ENCODE assay signal across 8 cellular contexts in the genomic region with DNA sequence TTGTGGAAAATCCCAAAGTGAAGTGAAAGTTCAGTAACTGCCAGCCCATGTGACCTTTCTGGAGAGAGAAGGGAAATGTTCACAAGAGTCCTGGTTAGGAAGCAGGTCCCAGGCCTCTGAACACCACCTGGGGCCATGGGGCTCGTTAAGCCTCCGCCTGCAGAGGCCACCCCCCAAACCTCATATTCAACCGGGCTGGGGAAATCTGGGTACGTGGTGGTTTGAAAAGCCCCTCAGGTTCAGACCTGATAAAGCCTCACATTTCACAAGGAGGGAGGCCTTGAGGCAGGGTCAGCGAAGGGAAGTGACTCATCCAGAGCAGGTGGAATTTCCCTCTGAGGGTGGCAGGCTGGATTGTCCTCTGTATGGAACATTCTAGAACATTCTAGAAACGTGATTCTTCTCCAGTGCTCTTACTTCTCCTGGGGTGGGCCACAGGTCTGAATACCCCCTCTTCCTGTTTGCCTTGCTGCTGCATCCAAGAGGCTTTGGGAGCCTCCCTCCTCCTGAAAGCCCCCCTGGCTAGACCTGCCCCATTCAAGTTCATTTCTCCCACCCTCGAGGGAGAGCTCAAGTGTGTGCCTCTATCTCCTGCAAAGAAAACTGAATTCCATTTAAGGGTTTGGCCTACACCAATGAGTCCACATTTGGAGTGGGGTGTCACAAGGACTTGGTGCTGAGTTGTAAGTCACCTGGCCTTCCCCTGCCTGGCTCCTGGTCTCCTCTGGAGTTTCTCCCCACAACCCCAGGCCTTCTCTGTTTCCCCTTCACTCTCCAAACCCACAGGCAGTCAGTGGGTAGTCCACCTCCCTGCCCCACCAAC. TPM values are rescaled to one million over a fixed set of nuclear protein-coding genes. Genes with fewer than 3 reads are reported as not detected.
A peak's percentile ranks its signal among the peaks of the same experiment; 100 is the strongest.
DNase-seq lines count a peak whose midpoint lies in the region; ATAC-seq and TF ChIP-seq lines count a peak whose summit lies in the region.

No MANE protein-coding gene starts in this region.

- H2BK12ac ChIP-seq in H9 (ENCODE audit: insufficient read length, low read depth, low read length) = no peak overlapping the region

- H3K23me2 ChIP-seq in H9 (ENCODE audit: insufficient read length, low read depth, low read length, poor library complexity, severe bottlenecking) = peaks cover 3% of the 10 kb centered on the region

- no peak overlapping the region for H3T11ph ChIP-seq in H9 (ENCODE audit: low read length)

- no peak overlapping the region for H2BK15ac ChIP-seq in H9 (ENCODE audit: low read depth, low read length)

- no peaks in the 10 kb centered on the region for H3K79me2 ChIP-seq in H9 (ENCODE audit: insufficient read depth, low read length)

- no peak; the same call in 1 of the 3 replicates for TF ChIP-seq CTCF in H9 (conservative IDR thresholded peaks at IDR 0.05)

- no peak overlapping the region for H2BK120ac ChIP-seq in H9 (ENCODE audit: low read depth, low read length, poor library complexity, severe bottlenecking)

- no peak overlapping the region for H3K56ac ChIP-seq in H9 (ENCODE audit: insufficient read length, low read depth, low read length)

- no peak overlapping the region for H4K8ac ChIP-seq in H9 (replicated peaks; ENCODE audit: insufficient read length, low read depth, low read length)

- no peak overlapping the region for H3K4me3 Mint-ChIP-seq in H9

- H2BK5ac ChIP-seq in H9 (ENCODE audit: insufficient read length, low read length) = no peak overlapping the region

- no peaks in the 10 kb centered on the region for H3K36me3 Mint-ChIP-seq in H9 (ENCODE audit: insufficient read depth in 1 of 3, low read depth in 3 of 3)

- H2BK20ac ChIP-seq in H9 (ENCODE audit: low read depth, low read length, poor library complexity, severe bottlenecking) = no peak overlapping the region

- H3K9me3 ChIP-seq in H9 (ENCODE audit: control insufficient read depth, low read depth, low read length) = no peaks in the 10 kb centered on the region

- no peak overlapping the region for H3K18ac ChIP-seq in H9 (ENCODE audit: insufficient read length, low read depth, low read length)

- no peak overlapping the region for H3K14ac ChIP-seq in H9 (ENCODE audit: insufficient read depth, low read length)

- H3K9ac ChIP-seq in H9 (ENCODE audit: extremely low read depth, insufficient read length, low read length) = no peak overlapping the region

- H4K20me1 ChIP-seq in H9 (ENCODE audit: control insufficient read depth, insufficient read depth, insufficient read length) = no peaks in the 10 kb centered on the region

- H3K9me3 Mint-ChIP-seq in H9 = no peaks in the 10 kb centered on the region; a peak in 1 of 5 replicates

- H3K27me3 Mint-ChIP-seq in H9 (ENCODE audit: low read depth) = peaks cover 4% of the 10 kb centered on the region; the same call in 1 of the 2 replicates

- no peaks in the 10 kb centered on the region for H3K79me1 ChIP-seq in H9 (ENCODE audit: insufficient read depth, low read depth, low read length, poor library complexity, severe bottlenecking)

- H3K4me1 ChIP-seq in H9 (ENCODE audit: insufficient read depth, low read length) = no peaks in the 10 kb centered on the region; the same call in 1 of the 2 replicates

- no peak overlapping the region for H3K4ac ChIP-seq in H9 (ENCODE audit: low read depth, low read length)

- H4K91ac ChIP-seq in H9 (ENCODE audit: insufficient read length, low read depth, low read length) = no peak overlapping the region

- H3K27me3 ChIP-seq in H9 (ENCODE audit: insufficient read depth, low read length) = no peaks in the 10 kb centered on the region

- H3K27ac ChIP-seq in H9 (ENCODE audit: insufficient read length, low read depth, low read length) = no peak overlapping the region

- ATAC-seq in HG03280 (IDR thresholded peaks at IDR 0.05; ENCODE audit: unreplicated experiment) (peak; percentile 23), HG03108 (IDR thresholded peaks at IDR 0.05; ENCODE audit: unreplicated experiment) (no peak)

- no peak overlapping the region for H3K23ac ChIP-seq in H9 (ENCODE audit: insufficient read length, low read depth, low read length)

- no peak overlapping the region for H3K4me2 ChIP-seq in H9 (ENCODE audit: insufficient read depth, insufficient read length, low read length)

- peaks cover 66 to 75% of the 10 kb centered on the region in 2 experiments for H3K4me1 Mint-ChIP-seq in H9

- no peak overlapping the region for H2AFZ ChIP-seq in H9 (ENCODE audit: low read length)

- H4K5ac ChIP-seq in H9 (ENCODE audit: insufficient read length, low read depth, low read length) = no peak overlapping the region

- H3K27ac Mint-ChIP-seq in H9 = no peak overlapping the region

- peak; percentile 20 for DNase-seq in EH (ENCODE audit: low read depth)
- DNase-seq in activated CD8-positive, alpha-beta memory T cell treated with anti-CD3 and anti-CD28 coated beads, Interleukin-2, amount 50 U/mL, for 4 hours = peak; percentile 47
- peak; percentile 41 for DNase-seq in kidney glomerular epithelial cell (lab: John Stamatoyannopoulos, UW)
- no peak for DNase-seq in NCI-H345 (lab: John Stamatoyannopoulos, UW)
- DNase-seq in H9 = no peak
- no peak for DNase-seq in HT-29 (ENCODE audit: low spot score)

- WGBS in H9 (ENCODE audit: extremely low coverage, insufficient read length, low lambda C conversion rate) = no CpG with 5 or more reads among the region's 7 CpGs

- H2AK5ac ChIP-seq in H9 (ENCODE audit: insufficient read length, low read length) = no peak overlapping the region

RNA-seq across cellular contexts. Expression of gene FXYD2, which starts 6.3 kb away (rescaled TPM):
- total RNA-seq in H9 (2021) = 0.70 and 0.79 TPM in 2 replicates
- 2.4 and 6.1 TPM in 2 replicates for total RNA-seq in HT-29 (2014; rRNA removed; shearing (Covaris generic))

RNA-seq across cellular contexts. Expression of gene DSCAML1, which starts 21.2 kb away (rescaled TPM):
- 0.15 and 0.42 TPM in 2 replicates for total RNA-seq in H9 (2021)
- total RNA-seq in HT-29 (2014; rRNA removed; shearing (Covaris generic)) = 0.31 TPM in 1 of 2 replicates, not detected in the other

RNA-seq across cellular contexts. Expression of gene FXYD6, which starts 58.2 kb away (rescaled TPM):
- total RNA-seq in H9 (2021) = 16.3 and 18.3 TPM in 2 replicates
- total RNA-seq in HT-29 (2014; rRNA removed; shearing (Covaris generic)) = not detected in 2 replicates

Comparison
In these comparisons a context has a peak if more than half of its experiments do, and no peak if none do; other contexts are left out.
1. DNase-seq: peak in EH (single experiment), activated CD8-positive, alpha-beta memory T cell treated with anti-CD3 and anti-CD28 coated beads, Interleukin-2, amount 50 U/mL, for 4 hours (single experiment) and kidney glomerular epithelial cell (single experiment); none in NCI-H345 (single experiment), H9 (single experiment) and HT-29 (single experiment).
2. RNA of gene FXYD6, which starts 58.2 kb away (total RNA-seq): 16.3 to 18.3 TPM in H9; not detected in HT-29; every median in the first group is over 10 times any median in the second.